26 cellular contexts compared by ENCODE assay signal in genomic region chr2:159177357-159177756, GRCh38.
"Had no signal": no experiment of that assay in that cellular context is flagged by ENCODE, and none has a peak within 500 bp of the region (broad histone marks: within the 10 kb centered on the region; RNA-seq: fewer than 3 reads in every experiment).

No MANE protein-coding gene starts in this region.

- H3K4me3 Mint-ChIP-seq: natural killer cell; neural progenitor cell; stimulated activated naive B cell treated with anti-CD40 and anti-IgM and Interleukin-4, amounts not matched to agents 10 μg/mL and 1 μg/mL and 100 μg/mL, for 72 hours had no signal

- H3K9me3 Mint-ChIP-seq: naive B cell; natural killer cell; neural progenitor cell; stimulated activated naive B cell treated with anti-CD40 and anti-IgM and Interleukin-4, amounts not matched to agents 10 μg/mL and 1 μg/mL and 100 μg/mL, for 72 hours had no signal

- H3K4me1 ChIP-seq: lower lobe of right lung, psoas muscle, tibial artery, uterus had no signal

- H3K4me1 Mint-ChIP-seq: naive B cell; stimulated activated naive B cell treated with anti-CD40 and anti-IgM and Interleukin-4, amounts not matched to agents 10 μg/mL and 1 μg/mL and 100 μg/mL, for 72 hours had no signal

- H3K27me3 ChIP-seq: neural progenitor cell, neutrophil, stomach, tibial artery, uterus had no signal

- H3K4me3 ChIP-seq: lower lobe of right lung, neural progenitor cell, psoas muscle, skin epidermis, stomach, thoracic aorta, tibial artery, uterus had no signal

- H3K9me3 ChIP-seq: lower lobe of right lung, neutrophil, psoas muscle, stomach, thoracic aorta, tibial artery, uterus had no signal

- DNase-seq: kidney glomerular epithelial cell; left cardiac atrium; lower lobe of right lung; mammary epithelial cell; mesenchymal stem cell; naive B cell; natural killer cell; occipital lobe; psoas muscle; stimulated activated CD4-positive, alpha-beta T cell treated with anti-CD3 and anti-CD28 coated beads, Interleukin-12 subunit alpha, Interleukin-12 subunit beta, amount 100 ng/mL, for 4 hours; stimulated activated CD4-positive, alpha-beta T cell treated with anti-CD3 and anti-CD28 coated beads, Interleukin-15, amount 100 ng/mL, for 24 hours; stimulated activated CD4-positive, alpha-beta T cell treated with anti-CD3 and anti-CD28 coated beads, Interleukin-2, amount 100 ng/mL, for 24 hours; stimulated activated CD4-positive, alpha-beta T cell treated with anti-CD3 and anti-CD28 coated beads, Interleukin-4, amount 100 ng/mL, for 1 hour; stimulated activated naive B cell treated with anti-CD40 and anti-IgM and Interleukin-4, amounts not matched to agents 10 μg/mL and 1 μg/mL and 100 μg/mL, for 72 hours; stimulated activated naive CD8-positive, alpha-beta T cell treated with anti-CD3 and anti-CD28 coated beads, Interleukin-15, Interleukin-2, amounts not matched to agents 100 U/mL and 50 U/mL, for 24 hours; stomach; tibial artery; trophoblast cell; uterus had no signal

- H3K36me3 ChIP-seq: neural progenitor cell, neutrophil, uterus had no signal

- H3K36me3 Mint-ChIP-seq: naive B cell; natural killer cell; stimulated activated naive B cell treated with anti-CD40 and anti-IgM and Interleukin-4, amounts not matched to agents 10 μg/mL and 1 μg/mL and 100 μg/mL, for 72 hours had no signal

- H3K27me3 Mint-ChIP-seq: naive B cell; stimulated activated naive B cell treated with anti-CD40 and anti-IgM and Interleukin-4, amounts not matched to agents 10 μg/mL and 1 μg/mL and 100 μg/mL, for 72 hours had no signal

- H3K27ac ChIP-seq: lower lobe of right lung, neural progenitor cell, neutrophil, parathyroid adenoma, psoas muscle, skin epidermis, thoracic aorta, tibial artery, uterus had no signal

- ATAC-seq: left cardiac atrium; left lobe of liver; lower lobe of right lung; natural killer cell; psoas muscle; sciatic nerve; stimulated activated naive B cell treated with anti-CD40 and anti-IgM and Interleukin-4, amounts not matched to agents 10 μg/mL and 1 μg/mL and 100 μg/mL, for 72 hours; stimulated activated naive CD8-positive, alpha-beta T cell treated with anti-CD3 and anti-CD28 coated beads, Interleukin-15, Interleukin-2, amounts not matched to agents 100 U/mL and 50 U/mL, for 24 hours had no signal

- H3K27ac Mint-ChIP-seq: natural killer cell; stimulated activated naive B cell treated with anti-CD40 and anti-IgM and Interleukin-4, amounts not matched to agents 10 μg/mL and 1 μg/mL and 100 μg/mL, for 72 hours had no signal
